In genomic region chr3:196711838-196712513, GRCh38 we compare ENCODE assay signal across 8 cellular contexts. TPM values are rescaled to one million over a fixed set of nuclear protein-coding genes. Genes with fewer than 3 reads are reported as not detected.
DNase-seq lines count a peak whose midpoint lies in the region; ATAC-seq and TF ChIP-seq lines count a peak whose summit lies in the region.

CEP19 (minus strand) TSS chr3:196712250; CDS start chr3:196708657, 3,593 bp downstream.
PIGX (plus strand) TSS chr3:196712377.

- no peaks in the 10 kb centered on the region; the same call in 1 of the 2 replicates for H3K79me2 ChIP-seq in GM23338 (replicated peaks; ENCODE audit: insufficient read depth)
- H3K79me2 ChIP-seq in neural cell (replicated peaks; ENCODE audit: insufficient read depth, low read length): peaks cover 4% of the 10 kb centered on the region

- peak; percentile 84 for DNase-seq in EH (ENCODE audit: low read depth)
- DNase-seq in GM23338 (ENCODE audit: low spot score): peak; percentile 68
- DNase-seq in LHCN-M2 (ENCODE audit: low read depth): peak; percentile 83
- peak; percentile 83 for DNase-seq in RPMI7951 (ENCODE audit: low read depth)
- peak; percentile 85 for DNase-seq in activated T-helper 9 cell treated with anti-CD3 and anti-CD28 coated beads, Interleukin-2, amount 50 U/mL, for 16 hours (ENCODE audit: low read depth)
- peak; percentile 81 for DNase-seq in fibroblast of the aortic adventitia (ENCODE audit: low read depth)
- peak; percentile 96 to 98 for DNase-seq in stimulated activated naive CD8-positive, alpha-beta T cell treated with anti-CD3 and anti-CD28 coated beads, Interleukin-15, amount 100 ng/mL, for 72 hours

- peak within 1 kb of the TSS; percentile 84 for H3K4me2 ChIP-seq in GM23338
- H3K4me2 ChIP-seq in neural cell (ENCODE audit: low read length): peak within 1 kb of the TSS; percentile 90

- H3K4me3 ChIP-seq in GM23338 (peak within 1 kb of the TSS; percentile 91), fibroblast of the aortic adventitia (ENCODE audit: low read depth, low read length) (peak within 1 kb of the TSS; percentile 83), neural cell (ENCODE audit: low read length) (peak within 1 kb of the TSS; percentile 95)

- H4K20me1 ChIP-seq in GM23338 (replicated peaks; ENCODE audit: insufficient read depth) (no peaks in the 10 kb centered on the region; the same call in none of the 2 replicates), neural cell (ENCODE audit: insufficient read depth) (no peaks in the 10 kb centered on the region)

- H3K27ac ChIP-seq in GM23338 (ENCODE audit: low read depth): no peak within 1 kb of the TSS
- H3K27ac ChIP-seq in neural cell (ENCODE audit: low read length): peak within 1 kb of the TSS; percentile 88

- peaks cover 8% of the 10 kb centered on the region for H3K27me3 Mint-ChIP-seq in GM23338 (ENCODE audit: insufficient read depth, low read depth, poor library complexity)
- H3K27me3 Mint-ChIP-seq in stimulated activated naive CD8-positive, alpha-beta T cell treated with anti-CD3 and anti-CD28 coated beads, Interleukin-15, amount 100 ng/mL, for 72 hours: no peaks in the 10 kb centered on the region

- TF ChIP-seq CTCF in GM23338 (conservative IDR thresholded peaks at IDR 0.05; ENCODE audit: low read depth in 2 of 2) (no peak), fibroblast of the aortic adventitia (IDR thresholded peaks at IDR 0.05; ENCODE audit: insufficient read depth, low read length) (no peak), neural cell (IDR thresholded peaks at IDR 0.05; ENCODE audit: poor library complexity, severe bottlenecking) (no peak)

- H3K9me2 ChIP-seq in GM23338 (ENCODE audit: insufficient read depth): no peaks in the 10 kb centered on the region
- no peaks in the 10 kb centered on the region for H3K9me2 ChIP-seq in neural cell (ENCODE audit: insufficient read depth, low read length)

- no peaks in the 10 kb centered on the region for H3K9me3 ChIP-seq in neural cell (ENCODE audit: low read length)

- H3K36me3 Mint-ChIP-seq in GM23338 (ENCODE audit: low read depth): no peaks in the 10 kb centered on the region

- TF ChIP-seq RAD21 in neural cell (conservative IDR thresholded peaks at IDR 0.05): peak; percentile 51

- peak; percentile 51 for TF ChIP-seq EP300 in neural cell (conservative IDR thresholded peaks at IDR 0.05; ENCODE audit: poor library complexity, severe bottlenecking)

- H2AFZ ChIP-seq in GM23338 (peak within 1 kb of the TSS; percentile 100), neural cell (ENCODE audit: low read depth, low read length) (peak within 1 kb of the TSS; percentile 86)

- peaks cover 14% of the 10 kb centered on the region; the same call in 1 of the 2 replicates for H3K27me3 ChIP-seq in GM23338 (ENCODE audit: insufficient read depth)
- no peaks in the 10 kb centered on the region for H3K27me3 ChIP-seq in neural cell (ENCODE audit: insufficient read depth, low read depth, low read length)

- H3K4me1 Mint-ChIP-seq in GM23338: peaks cover 4% of the 10 kb centered on the region
- peaks cover 46% of the 10 kb centered on the region for H3K4me1 Mint-ChIP-seq in stimulated activated naive CD8-positive, alpha-beta T cell treated with anti-CD3 and anti-CD28 coated beads, Interleukin-15, amount 100 ng/mL, for 72 hours

- H3K27ac Mint-ChIP-seq in GM23338: no peak within 1 kb of the TSS
- H3K27ac Mint-ChIP-seq in stimulated activated naive CD8-positive, alpha-beta T cell treated with anti-CD3 and anti-CD28 coated beads, Interleukin-15, amount 100 ng/mL, for 72 hours: peak within 1 kb of the TSS; percentile 99

- H3K9ac ChIP-seq in neural cell (ENCODE audit: low read length): peak within 1 kb of the TSS; percentile 88

- no peaks in the 10 kb centered on the region; the same call in 1 of the 2 replicates for H3K4me1 ChIP-seq in GM23338 (ENCODE audit: insufficient read depth)

- H3K36me3 ChIP-seq in GM23338 (ENCODE audit: insufficient read depth) (no peaks in the 10 kb centered on the region), neural cell (ENCODE audit: insufficient read depth, low read length) (no peaks in the 10 kb centered on the region)

- H3K4me3 Mint-ChIP-seq in GM23338: peak within 1 kb of the TSS; percentile 83
- H3K4me3 Mint-ChIP-seq in stimulated activated naive CD8-positive, alpha-beta T cell treated with anti-CD3 and anti-CD28 coated beads, Interleukin-15, amount 100 ng/mL, for 72 hours: peak within 1 kb of the TSS; percentile 90 to 94

- H3F3A ChIP-seq in GM23338 (replicated peaks; ENCODE audit: low read depth) (peaks cover 11% of the 10 kb centered on the region; the same call in 1 of the 2 replicates), neural cell (ENCODE audit: insufficient read depth, low read length, poor library complexity, severe bottlenecking) (peaks cover 5% of the 10 kb centered on the region)

- ATAC-seq in GM23338: peak; percentile 81
- peak; percentile 93 for ATAC-seq in stimulated activated naive CD8-positive, alpha-beta T cell treated with anti-CD3 and anti-CD28 coated beads, Interleukin-15, amount 100 ng/mL, for 72 hours

- H3K9me3 Mint-ChIP-seq in GM23338: no peaks in the 10 kb centered on the region
- H3K9me3 Mint-ChIP-seq in stimulated activated naive CD8-positive, alpha-beta T cell treated with anti-CD3 and anti-CD28 coated beads, Interleukin-15, amount 100 ng/mL, for 72 hours: no peaks in the 10 kb centered on the region

TF ChIP-seq in GM23338, 12 proteins besides CTCF, POLR2A, EP300 and RAD21 (continues in another document):
- TF ChIP-seq STAT1 (IDR thresholded peaks at IDR 0.05; ENCODE audit: unreplicated experiment) (no peak), NANOG (IDR thresholded peaks at IDR 0.05; ENCODE audit: borderline replicate concordance) (no peak), EZH2phosphoT487 (IDR thresholded peaks at IDR 0.05; ENCODE audit: unreplicated experiment) (no peak), ZNF331 (CRISPR knock-in tag; IDR thresholded peaks at IDR 0.05; ENCODE audit: low read depth) (no peak)
- TF ChIP-seq, protein P1, sequence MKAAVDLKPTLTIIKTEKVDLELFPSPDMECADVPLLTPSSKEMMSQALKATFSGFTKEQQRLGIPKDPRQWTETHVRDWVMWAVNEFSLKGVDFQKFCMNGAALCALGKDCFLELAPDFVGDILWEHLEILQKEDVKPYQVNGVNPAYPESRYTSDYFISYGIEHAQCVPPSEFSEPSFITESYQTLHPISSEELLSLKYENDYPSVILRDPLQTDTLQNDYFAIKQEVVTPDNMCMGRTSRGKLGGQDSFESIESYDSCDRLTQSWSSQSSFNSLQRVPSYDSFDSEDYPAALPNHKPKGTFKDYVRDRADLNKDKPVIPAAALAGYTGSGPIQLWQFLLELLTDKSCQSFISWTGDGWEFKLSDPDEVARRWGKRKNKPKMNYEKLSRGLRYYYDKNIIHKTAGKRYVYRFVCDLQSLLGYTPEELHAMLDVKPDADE (IDR thresholded peaks at IDR 0.05): 0 out of 2 replicates have a peak, but pooled peaks have one; percentile 1

TF ChIP-seq in neural cell, 6 proteins besides CTCF, POLR2A, EP300 and RAD21:
- peak; percentile 48 for TF ChIP-seq SMC3 (conservative IDR thresholded peaks at IDR 0.05; ENCODE audit: poor library complexity)
- TF ChIP-seq TAF1 (IDR thresholded peaks at IDR 0.05; ENCODE audit: low read depth): peak; percentile 53
- peak; percentile 64 for TF ChIP-seq REST (IDR thresholded peaks at IDR 0.05; ENCODE audit: borderline replicate concordance)
- TF ChIP-seq POLR2AphosphoS5 (IDR thresholded peaks at IDR 0.05): peak; percentile 80
- TF ChIP-seq MXI1 (conservative IDR thresholded peaks at IDR 0.05; ENCODE audit: poor library complexity, severe bottlenecking): peak; percentile 82
- no peak for TF ChIP-seq EZH2 (IDR thresholded peaks at IDR 0.05; ENCODE audit: borderline replicate concordance, insufficient read depth, low read length, poor library complexity, severe bottlenecking)

RNA-seq across cellular contexts. Expression of gene CEP19, which starts in this region (rescaled TPM):
- 1.6 and 2.3 TPM in 2 replicates for total RNA-seq in GM23338 (2014; rRNA removed; shearing (Covaris generic))
- polyA plus RNA-seq in GM23338 (2016; fragmentation: Nextera tagmentation; extraction: Ambion mirVana) (1.8 and 2.5 TPM in 2 replicates), neural cell (37.9 and 43.1 TPM in 2 replicates)
- total RNA-seq in LHCN-M2 (2014; rRNA removed) (4.4 and 4.5 TPM in 2 replicates), fibroblast of the aortic adventitia (ENCODE audit: low replicate concordance) (4.0 and 6.5 TPM in 2 replicates)
- polyA plus RNA-seq in LHCN-M2 (2012): 1.7 TPM
- total RNA-seq in RPMI7951 (2014; rRNA removed; shearing (Covaris generic)): 9.4 and 11.2 TPM in 2 replicates
- 16.8 and 17.5 TPM in 2 replicates for polyA minus RNA-seq in neural cell

RNA-seq across cellular contexts. Expression of gene PIGX, which starts in this region (rescaled TPM):
- 14.5 and 24.4 TPM in 2 replicates for total RNA-seq in GM23338 (2014; rRNA removed; shearing (Covaris generic))
- polyA plus RNA-seq in GM23338 (2016; fragmentation: Nextera tagmentation; extraction: Ambion mirVana) (13.0 and 13.4 TPM in 2 replicates), neural cell (97.3 and 116 TPM in 2 replicates)
- total RNA-seq in LHCN-M2 (2014; rRNA removed) (26.4 and 31.9 TPM in 2 replicates), fibroblast of the aortic adventitia (ENCODE audit: low replicate concordance) (28.0 and 33.5 TPM in 2 replicates)
- polyA plus RNA-seq in LHCN-M2 (2012): 10.0 TPM
- 32.1 and 43.6 TPM in 2 replicates for total RNA-seq in RPMI7951 (2014; rRNA removed; shearing (Covaris generic))
- polyA minus RNA-seq in neural cell: 64.6 and 74.3 TPM in 2 replicates

Comparison
In these comparisons a context has a peak if more than half of its experiments do, and no peak if none do; other contexts are left out.
1. RNA of gene CEP19 (polyA plus RNA-seq): 37.9 to 43.1 TPM in neural cell; 1.8 to 2.5 TPM in GM23338; every median in the first group is over 10 times any median in the second.
2. Peak in every context shown above with its lines, with median percentiles within 50 percentile points of each other: DNase-seq and H3K4me3 ChIP-seq.